8 cellular contexts compared by ENCODE assay signal in the genomic region with DNA sequence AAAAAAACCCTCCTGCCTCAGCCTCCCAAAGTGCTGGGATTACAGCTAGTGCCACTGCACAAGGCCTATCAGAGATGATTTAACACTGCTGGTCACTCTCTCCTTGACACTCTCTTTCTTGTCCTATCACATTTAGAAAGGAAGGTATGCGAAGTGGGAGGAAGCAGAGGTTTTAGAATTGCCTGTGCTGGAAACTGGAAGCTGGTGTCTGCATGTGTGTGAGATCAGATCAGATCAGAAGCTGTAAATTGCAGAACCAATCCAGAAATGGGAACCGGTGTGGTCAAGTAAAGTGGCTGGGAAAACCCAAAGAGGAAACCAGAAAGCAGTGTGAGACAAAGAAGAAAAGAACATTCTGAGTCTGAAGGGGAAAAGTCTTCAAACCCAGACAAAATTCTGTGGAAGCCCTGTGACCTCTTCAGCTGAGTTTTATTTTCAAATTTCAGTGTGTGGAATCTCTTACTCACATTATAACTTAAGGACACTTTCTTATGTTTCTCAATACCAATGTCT. TPM values are rescaled to one million over a fixed set of nuclear protein-coding genes. Genes with fewer than 3 reads are reported as not detected.
A peak's percentile ranks its signal among the peaks of the same experiment; 100 is the strongest.
DNase-seq lines count a peak whose midpoint lies in the region; ATAC-seq, FAIRE-seq and TF ChIP-seq lines count a peak whose summit lies in the region.

No MANE protein-coding gene starts in this region.

- H3K4me3 Mint-ChIP-seq in activated T-helper 17 cell treated with anti-CD3 and anti-CD28 coated beads, Interleukin-2, amount 50 U/mL, for 72 hours: peak overlapping the region; percentile 64

- peak overlapping the region; percentile 94 for H3K27ac Mint-ChIP-seq in activated T-helper 17 cell treated with anti-CD3 and anti-CD28 coated beads, Interleukin-2, amount 50 U/mL, for 72 hours

- no peaks in the 10 kb centered on the region for H3K36me3 ChIP-seq in suprapubic skin

- H3K4me3 ChIP-seq in suprapubic skin: no peak overlapping the region

- H3K36me3 Mint-ChIP-seq in activated T-helper 17 cell treated with anti-CD3 and anti-CD28 coated beads, Interleukin-2, amount 50 U/mL, for 72 hours (ENCODE audit: low read depth): peaks cover 10% of the 10 kb centered on the region

- peaks cover 4% of the 10 kb centered on the region for H3K9me3 Mint-ChIP-seq in activated T-helper 17 cell treated with anti-CD3 and anti-CD28 coated beads, Interleukin-2, amount 50 U/mL, for 72 hours

- no peak for TF ChIP-seq POLR2A in suprapubic skin (IDR thresholded peaks at IDR 0.05)

- peaks cover 30% of the 10 kb centered on the region for H3K4me1 Mint-ChIP-seq in activated T-helper 17 cell treated with anti-CD3 and anti-CD28 coated beads, Interleukin-2, amount 50 U/mL, for 72 hours

- 68% methylated on average over 2 of the region's 2 CpGs for WGBS in suprapubic skin

- FAIRE-seq in D721Med (lab: Jason Lieb, UNC): no peak

- no peaks in the 10 kb centered on the region for H3K27me3 ChIP-seq in suprapubic skin

- H3K4me1 ChIP-seq in suprapubic skin: no peaks in the 10 kb centered on the region

- no peaks in the 10 kb centered on the region for H3K9me3 ChIP-seq in suprapubic skin

- TF ChIP-seq EP300 in suprapubic skin (IDR thresholded peaks at IDR 0.05): no peak

- peak; percentile 76 for DNase-seq in GF-D8 (lab: John Stamatoyannopoulos, UW)
- DNase-seq in NCI-H524 (lab: John Stamatoyannopoulos, UW): no peak
- no peak for DNase-seq in D721Med (ENCODE audit: insufficient read length, low spot score)
- DNase-seq in suprapubic skin (ENCODE audit: low spot score in 2 of 2): no peak
- DNase-seq in NCI-H345 treated with DMSO at 0.1 percent for 48 hours (lab: John Stamatoyannopoulos, UW; ENCODE audit: unreplicated experiment): no peak

- TF ChIP-seq CTCF in D721Med (IDR thresholded peaks at IDR 0.05; ENCODE audit: insufficient read depth, missing control alignments): no peak
- TF ChIP-seq CTCF in suprapubic skin (IDR thresholded peaks at IDR 0.05): no peak

- no peak overlapping the region for H3K27ac ChIP-seq in suprapubic skin

- ATAC-seq in GM19438 (IDR thresholded peaks at IDR 0.05; ENCODE audit: low read depth, unreplicated experiment) (peak; percentile 77), HG03354 (IDR thresholded peaks at IDR 0.05; ENCODE audit: poor library complexity, severe bottlenecking, unreplicated experiment) (peak; percentile 62)
- peak; percentile 87 for ATAC-seq in activated T-helper 17 cell treated with anti-CD3 and anti-CD28 coated beads, Interleukin-2, amount 50 U/mL, for 72 hours (replicated peaks)

- H3K27me3 Mint-ChIP-seq in activated T-helper 17 cell treated with anti-CD3 and anti-CD28 coated beads, Interleukin-2, amount 50 U/mL, for 72 hours: peaks cover 14% of the 10 kb centered on the region

RNA-seq across cellular contexts. Expression of a gene that starts 2.8 kb away (rescaled TPM):
- under 1 TPM; 0.58 to 0.86 TPM for total RNA-seq in activated T-helper 17 cell treated with anti-CD3 and anti-CD28 coated beads, Interleukin-2, amount 50 U/mL, for 72 hours
- total RNA-seq in suprapubic skin: 1 to 10 TPM in 2 of 4 donors, under 1 TPM in 1, not detected in 1; 0.89 to 2.4 (median 1.8) TPM

RNA-seq across cellular contexts. Expression of a gene that starts 15.7 kb away (rescaled TPM):
- total RNA-seq in activated T-helper 17 cell treated with anti-CD3 and anti-CD28 coated beads, Interleukin-2, amount 50 U/mL, for 72 hours: 10 to 100 TPM; 53.6 to 55.7 TPM
- 100 to 1,000 TPM in 1 of 4 donors, 10 to 100 TPM in 3; 82.4 to 108 (median 94.4) TPM for total RNA-seq in suprapubic skin
